Comparison of ENCODE assay signal across 1 cellular context in the genomic region with DNA sequence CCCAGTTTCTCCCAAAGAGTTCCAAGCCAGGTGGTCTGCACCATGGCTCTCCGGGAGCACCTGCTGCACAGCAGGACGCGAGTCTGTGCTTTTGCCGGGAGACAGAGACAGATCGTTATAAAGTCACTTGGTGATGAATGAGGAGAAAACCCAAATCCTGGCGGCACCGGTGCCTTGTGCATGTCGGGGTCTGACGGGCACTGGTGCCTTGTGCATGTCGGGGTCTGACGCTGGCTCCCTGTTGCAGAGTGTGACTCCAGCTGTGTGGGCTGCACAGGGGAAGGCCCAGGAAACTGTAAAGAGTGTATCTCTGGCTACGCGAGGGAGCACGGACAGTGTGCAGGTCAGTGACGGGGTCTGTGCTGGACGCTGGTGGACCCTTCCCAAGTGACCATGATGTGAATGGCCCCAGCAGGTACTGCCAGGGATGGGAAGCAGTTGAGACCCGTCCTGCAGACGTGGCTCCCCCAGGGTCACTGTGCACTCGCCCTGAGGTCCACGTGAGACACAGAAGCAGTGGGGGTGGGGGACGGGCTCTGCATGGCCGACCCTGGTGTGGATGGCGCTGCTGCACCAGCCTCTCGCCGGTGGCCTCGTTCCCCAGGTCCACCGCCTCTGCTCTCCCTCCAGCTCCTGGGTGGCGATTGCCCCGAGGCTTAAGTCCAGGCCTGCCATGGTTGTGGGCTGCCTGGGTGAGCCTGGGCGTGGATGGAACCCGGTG.
A peak's percentile ranks its signal among the peaks of the same experiment; 100 is the strongest.
TF ChIP-seq lines count a peak whose summit lies in the region.

No MANE protein-coding gene starts in this region.

TF ChIP-seq in GM12891, 5 proteins besides CTCF, POLR2A, EP300 and RAD21:
- TF ChIP-seq POLR2AphosphoS5 (IDR thresholded peaks at IDR 0.05; ENCODE audit: low read depth, low read length), result 0 out of 2 replicates have a peak, but pooled peaks have one; percentile 8
- TF ChIP-seq SPI1 (IDR thresholded peaks at IDR 0.05; ENCODE audit: low read depth, low read length), result no peak
